In the genomic region with DNA sequence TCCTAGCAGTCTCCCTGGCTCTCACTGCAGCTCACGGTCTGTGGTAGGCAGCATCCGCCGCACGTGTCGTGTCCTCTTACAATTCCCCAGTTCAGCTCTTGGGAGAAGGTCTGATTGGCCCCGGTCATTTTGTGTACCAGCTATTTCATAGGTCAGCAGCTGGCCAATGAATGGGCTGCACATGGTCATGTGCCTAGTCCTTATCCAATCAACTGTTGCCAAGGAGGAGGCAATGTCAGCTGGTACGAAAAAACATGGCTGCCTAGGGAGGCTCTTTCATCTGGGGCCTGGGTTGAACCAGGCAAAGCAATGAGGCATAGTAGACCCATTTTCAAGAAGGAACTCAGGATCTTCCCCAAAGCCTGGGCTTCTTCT, we compare ENCODE assay signal across 20 cellular contexts. TPM values are rescaled to one million over a fixed set of nuclear protein-coding genes. Genes with fewer than 3 reads are reported as not detected.
DNase-seq lines count a peak whose midpoint lies in the region; ATAC-seq and TF ChIP-seq lines count a peak whose summit lies in the region.
"Had no signal": no experiment of that assay in that cellular context is flagged by ENCODE, and none has a peak within 500 bp of the region (broad histone marks: within the 10 kb centered on the region; RNA-seq: fewer than 3 reads in every experiment).

No MANE protein-coding gene starts in this region.

- H3K36me3 Mint-ChIP-seq in endodermal cell (ENCODE audit: low read depth) = peaks cover 66% of the 10 kb centered on the region
- peaks cover 19% of the 10 kb centered on the region for H3K36me3 Mint-ChIP-seq in activated CD4-positive, alpha-beta memory T cell treated with anti-CD3 and anti-CD28 coated beads for 36 hours

- no peak for ATAC-seq in gastroesophageal sphincter
- ATAC-seq: effector memory CD8-positive, alpha-beta T cell; left ventricle myocardium superior; pancreas; Right ventricle myocardium inferior had no signal

- no peak for TF ChIP-seq CTCF in BE2C (IDR thresholded peaks at IDR 0.05; ENCODE audit: low read depth, low read length)
- TF ChIP-seq CTCF in endodermal cell (conservative IDR thresholded peaks at IDR 0.05) = no peak
- no peak for TF ChIP-seq CTCF in gastroesophageal sphincter (IDR thresholded peaks at IDR 0.05)

- H3K4me3 ChIP-seq in BE2C (ENCODE audit: low read depth, low read length) (no peak overlapping the region), endodermal cell (ENCODE audit: low read length) (no peak overlapping the region), gastroesophageal sphincter (no peak overlapping the region)
- H3K4me3 ChIP-seq: cardiac muscle cell, pancreas had no signal

- H3K4me1 ChIP-seq in BE2C = no peaks in the 10 kb centered on the region
- H3K4me1 ChIP-seq in endodermal cell (ENCODE audit: control insufficient read depth, insufficient read depth, low read length) = no peaks in the 10 kb centered on the region
- no peaks in the 10 kb centered on the region for H3K4me1 ChIP-seq in gastroesophageal sphincter
- H3K4me1 ChIP-seq: pancreas had no signal

- H3K36me3 ChIP-seq in BE2C (peaks cover 14% of the 10 kb centered on the region), endodermal cell (ENCODE audit: control insufficient read depth, insufficient read depth, low read length) (peaks cover 30% of the 10 kb centered on the region), gastroesophageal sphincter (no peaks in the 10 kb centered on the region)
- H3K36me3 ChIP-seq: cardiac muscle cell, pancreas had no signal

- WGBS in endodermal cell (ENCODE audit: insufficient coverage in 1 of 2, insufficient read length in 1 of 2), 2 experiments = 94 to 96% methylated on average over 7 of the region's 7 CpGs
- no CpG with 5 or more reads among the region's 7 CpGs for WGBS in gastroesophageal sphincter (ENCODE audit: low coverage in 1 of 2), 2 donors

- H3K9me3 ChIP-seq in BE2C (no peaks in the 10 kb centered on the region), endodermal cell (ENCODE audit: control insufficient read depth, low read length) (no peaks in the 10 kb centered on the region), gastroesophageal sphincter (no peaks in the 10 kb centered on the region)
- H3K9me3 ChIP-seq: pancreas had no signal

- no peaks in the 10 kb centered on the region for H3K9me3 Mint-ChIP-seq in endodermal cell
- H3K9me3 Mint-ChIP-seq in activated CD4-positive, alpha-beta memory T cell treated with anti-CD3 and anti-CD28 coated beads for 36 hours = no peaks in the 10 kb centered on the region
- H3K9me3 Mint-ChIP-seq: activated T-helper 1 cell treated with anti-CD3 and anti-CD28 coated beads, Interleukin-12 subunit alpha, Interleukin-12 subunit beta, Interleukin-2, Interleukin-4 antibody, amounts not matched to agents 30 ng/mL and 10 ng/mL and 1 ng/mL, durations not matched to agents 14 hours and 24 hours and 36 hours; effector memory CD8-positive, alpha-beta T cell had no signal

- peak; percentile 55 for DNase-seq in BE2C
- DNase-seq in ELF-1 (ENCODE audit: low read depth, low spot score) = peak; percentile 27
- DNase-seq in NCI-H2171 treated with DMSO at 0.1 percent for 48 hours (lab: John Stamatoyannopoulos, UW) = peak; percentile 49
- peak; percentile 75 for DNase-seq in endodermal cell
- no peak for DNase-seq in HK-2 (ENCODE audit: unreplicated experiment)
- no peak for DNase-seq in stimulated activated CD4-positive, alpha-beta T cell treated with anti-CD3 and anti-CD28 coated beads, Interleukin-4, amount 100 ng/mL, for 4 hours
- DNase-seq in activated CD4-positive, alpha-beta memory T cell treated with anti-CD3 and anti-CD28 coated beads for 36 hours = no peak
- DNase-seq: activated CD4-positive, alpha-beta T cell treated with anti-CD3 and anti-CD28 coated beads, Interleukin-2, amount 50 U/mL, for 48 hours; effector memory CD8-positive, alpha-beta T cell; EL; left ventricle myocardium superior; NCI-H774; pancreas; stimulated activated CD4-positive, alpha-beta T cell treated with anti-CD3 and anti-CD28 coated beads, Interleukin-4, amount 100 ng/mL, for 24 hours; trophoblast cell had no signal

- no peak overlapping the region for H3K4me3 Mint-ChIP-seq in endodermal cell
- H3K4me3 Mint-ChIP-seq in activated CD4-positive, alpha-beta memory T cell treated with anti-CD3 and anti-CD28 coated beads for 36 hours = no peak overlapping the region
- H3K4me3 Mint-ChIP-seq: activated T-helper 1 cell treated with anti-CD3 and anti-CD28 coated beads, Interleukin-12 subunit alpha, Interleukin-12 subunit beta, Interleukin-2, Interleukin-4 antibody, amounts not matched to agents 30 ng/mL and 10 ng/mL and 1 ng/mL, durations not matched to agents 14 hours and 24 hours and 36 hours; effector memory CD8-positive, alpha-beta T cell had no signal

- intact Hi-C loops in activated CD4-positive, alpha-beta memory T cell treated with anti-CD3 and anti-CD28 coated beads for 36 hours (cut with micrococcal nuclease) = no loop called here

- H3K27me3 Mint-ChIP-seq in endodermal cell (ENCODE audit: insufficient read depth) = no peaks in the 10 kb centered on the region
- H3K27me3 Mint-ChIP-seq in activated CD4-positive, alpha-beta memory T cell treated with anti-CD3 and anti-CD28 coated beads for 36 hours = no peaks in the 10 kb centered on the region
- H3K27me3 Mint-ChIP-seq: effector memory CD8-positive, alpha-beta T cell had no signal

- H3K4me1 Mint-ChIP-seq in endodermal cell = no peaks in the 10 kb centered on the region
- H3K4me1 Mint-ChIP-seq in activated CD4-positive, alpha-beta memory T cell treated with anti-CD3 and anti-CD28 coated beads for 36 hours (ENCODE audit: low read depth) = no peaks in the 10 kb centered on the region

- no peak for TF ChIP-seq EP300 in gastroesophageal sphincter (IDR thresholded peaks at IDR 0.05)

- no peak for TF ChIP-seq POLR2A in gastroesophageal sphincter (IDR thresholded peaks at IDR 0.05)

- CTCF ChIA-PET in activated CD4-positive, alpha-beta memory T cell treated with anti-CD3 and anti-CD28 coated beads for 36 hours (lab: Charles Lee) = no interaction called here

- no peak overlapping the region for H3K27ac Mint-ChIP-seq in endodermal cell
- H3K27ac Mint-ChIP-seq in activated CD4-positive, alpha-beta memory T cell treated with anti-CD3 and anti-CD28 coated beads for 36 hours = no peak overlapping the region
- H3K27ac Mint-ChIP-seq: activated T-helper 1 cell treated with anti-CD3 and anti-CD28 coated beads, Interleukin-12 subunit alpha, Interleukin-12 subunit beta, Interleukin-2, Interleukin-4 antibody, amounts not matched to agents 30 ng/mL and 10 ng/mL and 1 ng/mL, durations not matched to agents 14 hours and 24 hours and 36 hours; effector memory CD8-positive, alpha-beta T cell had no signal

- H3K9ac ChIP-seq in endodermal cell (ENCODE audit: extremely low read depth, low read length, poor library complexity, severe bottlenecking) = no peak overlapping the region

- H3K27me3 ChIP-seq in BE2C (no peaks in the 10 kb centered on the region), endodermal cell (ENCODE audit: control insufficient read depth, insufficient read depth, low read length, poor library complexity, severe bottlenecking) (no peaks in the 10 kb centered on the region), gastroesophageal sphincter (no peaks in the 10 kb centered on the region)
- H3K27me3 ChIP-seq: cardiac muscle cell, pancreas had no signal

- POLR2A ChIA-PET in activated CD4-positive, alpha-beta memory T cell treated with anti-CD3 and anti-CD28 coated beads for 36 hours (lab: Charles Lee) = no interaction called here

- H3K27ac ChIP-seq in endodermal cell (ENCODE audit: low read depth, low read length) (no peak overlapping the region), gastroesophageal sphincter (no peak overlapping the region)
- H3K27ac ChIP-seq: C4-2B, cardiac muscle cell, pancreas had no signal

RNA-seq across cellular contexts. Expression of a gene that starts 46.1 kb away (rescaled TPM):
- polyA plus RNA-seq in BE2C (2012; ENCODE audit: insufficient read depth, insufficient read length, low read depth) = 14.7 TPM
- total RNA-seq in endodermal cell (10 to 100 TPM; 28.0 to 51.2 TPM), gastroesophageal sphincter (under 1 TPM in 2 of 4 donors, not detected in 2; 0.31 to 0.54 TPM)
- 21.6 TPM for polyA plus RNA-seq in endodermal cell (2013, experiment 1 of 2)
- 22.1 TPM for polyA plus RNA-seq in endodermal cell (2013, experiment 2 of 2)
- 10 to 100 TPM; 15.8 to 15.9 TPM for total RNA-seq in activated CD4-positive, alpha-beta memory T cell treated with anti-CD3 and anti-CD28 coated beads for 36 hours

RNA-seq across cellular contexts. Expression of a gene that starts 46.4 kb away (rescaled TPM):
- 30.5 TPM for polyA plus RNA-seq in BE2C (2012; ENCODE audit: insufficient read depth, insufficient read length, low read depth)
- total RNA-seq in endodermal cell (100 to 1,000 TPM in 1 of 2 donors, 10 to 100 TPM in 1; 81.7 to 108 TPM), gastroesophageal sphincter (10 to 100 TPM in 3 of 4 donors, 1 to 10 TPM in 1; 5.8 to 18.7 (median 13.4) TPM)
- polyA plus RNA-seq in endodermal cell (2013, experiment 1 of 2) = 30.1 TPM
- polyA plus RNA-seq in endodermal cell (2013, experiment 2 of 2) = 27.0 TPM
- 10 to 100 TPM; 20.9 to 24.3 TPM for total RNA-seq in activated CD4-positive, alpha-beta memory T cell treated with anti-CD3 and anti-CD28 coated beads for 36 hours

Comparison
In these comparisons a context has a peak if more than half of its experiments do, and no peak if none do; other contexts are left out.
1. DNase-seq: peak in BE2C (single experiment), ELF-1 (single experiment), NCI-H2171 treated with DMSO at 0.1 percent for 48 hours (single experiment) and endodermal cell (single experiment); none in HK-2 (single experiment), stimulated activated CD4-positive, alpha-beta T cell treated with anti-CD3 and anti-CD28 coated beads, Interleukin-4, amount 100 ng/mL, for 4 hours (0 of 2) and activated CD4-positive, alpha-beta memory T cell treated with anti-CD3 and anti-CD28 coated beads for 36 hours (single experiment).
2. RNA of a gene that starts 46.1 kb away (total RNA-seq): 28.0 to 51.2 TPM in endodermal cell and 15.8 to 15.9 TPM in activated CD4-positive, alpha-beta memory T cell treated with anti-CD3 and anti-CD28 coated beads for 36 hours; 0.31 to 0.54 TPM in gastroesophageal sphincter; every median in the first group is over 10 times any median in the second.